18 cellular contexts compared by ENCODE assay signal in the genomic region with DNA sequence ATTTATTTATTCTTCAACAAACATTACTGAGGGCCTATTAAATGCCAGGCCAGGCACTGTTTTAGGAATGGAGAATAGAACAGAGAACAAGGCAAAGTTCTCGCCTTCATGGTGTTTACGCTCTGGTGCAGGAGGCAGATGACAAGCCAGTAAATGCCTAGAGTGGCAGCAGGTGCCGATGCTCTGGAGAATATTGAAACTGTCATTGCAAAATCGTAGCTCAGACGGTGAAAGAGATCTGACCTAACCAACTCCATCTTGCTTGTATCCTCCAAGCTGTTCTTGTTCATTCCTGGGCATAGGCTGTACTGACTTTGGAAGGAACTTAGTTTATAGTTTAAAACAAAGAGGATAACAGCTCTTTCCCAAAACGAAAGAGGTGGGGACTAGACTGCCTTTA. TPM values are rescaled to one million over a fixed set of nuclear protein-coding genes. Genes with fewer than 3 reads are reported as not detected.
DNase-seq lines count a peak whose midpoint lies in the region; ATAC-seq and TF ChIP-seq lines count a peak whose summit lies in the region.
"Had no signal": no experiment of that assay in that cellular context is flagged by ENCODE, and none has a peak within 500 bp of the region (broad histone marks: within the 10 kb centered on the region; RNA-seq: fewer than 3 reads in every experiment).

No MANE protein-coding gene starts in this region.

- no peak for TF ChIP-seq EP300 in gastroesophageal sphincter (IDR thresholded peaks at IDR 0.05)

- CTCF ChIA-PET in Panc1 (lab: Charles Lee), result no interaction called here
- CTCF ChIA-PET in A673 (lab: Charles Lee), result no interaction called here

- DNase-seq in NCI-H2171 treated with DMSO at 0.1 percent for 48 hours (lab: John Stamatoyannopoulos, UW) (peak; percentile 10), NCI-H2171 (lab: John Stamatoyannopoulos, UW) (no peak), Panc1 (ENCODE audit: low read depth, low spot score) (no peak), gastrocnemius medialis (peak in 1 of 2 donors; percentile 40), Ammon's horn (ENCODE audit: low spot score) (no peak), A673 (ENCODE audit: low spot score) (no peak), epidermal melanocyte (ENCODE audit: insufficient read length, low spot score) (no peak)
- DNase-seq: 8988T; CD8-positive, alpha-beta memory T cell; HFFc6; KG1; NCI-H1436; NCI-H2029; NCI-H446 had no signal

- WGBS in gastroesophageal sphincter (ENCODE audit: low coverage in 1 of 2), 2 donors, result 56 to 79% methylated on average over 5 to 6 of the region's 6 CpGs

- ATAC-seq in Panc1, result no peak
- ATAC-seq in gastroesophageal sphincter, result no peak
- ATAC-seq in gastrocnemius medialis, result peak; percentile 76 to 77

- H3K4me3 ChIP-seq in Panc1 (ENCODE audit: low read depth in 2 of 2, low read length in 2 of 2) (no peak overlapping the region), gastroesophageal sphincter (no peak overlapping the region), gastrocnemius medialis (no peak overlapping the region), A673 (ENCODE audit: low read depth, low read length, poor library complexity, severe bottlenecking) (no peak overlapping the region)
- H3K4me3 ChIP-seq: BLaER1 treated with 17β-estradiol and CSF1 and Interleukin-3, amounts not matched to agents 10 nM and 100 nM had no signal

- H3K36me3 ChIP-seq in Panc1 (ENCODE audit: control insufficient read depth, insufficient read depth, low read length), result no peaks in the 10 kb centered on the region
- H3K36me3 ChIP-seq in gastroesophageal sphincter, result no peaks in the 10 kb centered on the region
- no peaks in the 10 kb centered on the region for H3K36me3 ChIP-seq in gastrocnemius medialis
- no peaks in the 10 kb centered on the region for H3K36me3 ChIP-seq in A673 (ENCODE audit: insufficient read depth, low read length, poor library complexity, severe bottlenecking)
- H3K36me3 ChIP-seq: BLaER1 treated with 17β-estradiol and CSF1 and Interleukin-3, amounts not matched to agents 10 nM and 100 nM had no signal

- H3K27ac ChIP-seq in Panc1 (ENCODE audit: low read length), result peak overlapping the region; percentile 60
- H3K27ac ChIP-seq in gastroesophageal sphincter, result peak overlapping the region in 3 of 4 donors; percentile 82 to 87 (median 85)
- H3K27ac ChIP-seq in gastrocnemius medialis, result peak overlapping the region; percentile 75 to 82 (median 80)
- H3K27ac ChIP-seq in A673 (ENCODE audit: low read depth, low read length, poor library complexity, severe bottlenecking), result no peak overlapping the region

- no TSS peak for BruUV-seq in Panc1 (replicated peaks; lab: Mats Ljungman, UMichigan)
- BruUV-seq in A673 (replicated peaks; lab: Mats Ljungman, UMichigan), result no TSS peak

- no peaks in the 10 kb centered on the region for H3K27me3 ChIP-seq in Panc1 (ENCODE audit: control insufficient read depth, insufficient read depth, low read length)
- no peaks in the 10 kb centered on the region for H3K27me3 ChIP-seq in gastroesophageal sphincter
- no peaks in the 10 kb centered on the region for H3K27me3 ChIP-seq in gastrocnemius medialis
- no peaks in the 10 kb centered on the region for H3K27me3 ChIP-seq in A673 (replicated peaks; ENCODE audit: insufficient read depth, low read depth, low read length, poor library complexity)
- H3K27me3 ChIP-seq: BLaER1 treated with 17β-estradiol and CSF1 and Interleukin-3, amounts not matched to agents 10 nM and 100 nM had no signal

- no peak for TF ChIP-seq CTCF in Panc1 (IDR thresholded peaks at IDR 0.05)
- no peak for TF ChIP-seq CTCF in gastroesophageal sphincter (IDR thresholded peaks at IDR 0.05)
- TF ChIP-seq CTCF in gastrocnemius medialis (IDR thresholded peaks at IDR 0.05 in 4 of 5, conservative IDR thresholded peaks at IDR 0.05 in 1 of 5), result no peak
- TF ChIP-seq CTCF in A673 (conservative IDR thresholded peaks at IDR 0.05; ENCODE audit: low read depth, low read length), result no peak

- TF ChIP-seq POLR2A in gastroesophageal sphincter (IDR thresholded peaks at IDR 0.05), result no peak
- TF ChIP-seq POLR2A in gastrocnemius medialis (IDR thresholded peaks at IDR 0.05), result no peak

- H3K9me3 ChIP-seq in Panc1 (ENCODE audit: control insufficient read depth, insufficient read depth, low read depth, low read length), result no peaks in the 10 kb centered on the region
- H3K9me3 ChIP-seq in gastroesophageal sphincter, result no peaks in the 10 kb centered on the region
- no peaks in the 10 kb centered on the region for H3K9me3 ChIP-seq in gastrocnemius medialis
- no peaks in the 10 kb centered on the region for H3K9me3 ChIP-seq in A673 (ENCODE audit: low read depth, low read length, poor library complexity, severe bottlenecking)

- intact Hi-C loops in Panc1 (cut with micrococcal nuclease; ENCODE audit: unreplicated experiment), result no loop called here
- intact Hi-C loops in gastrocnemius medialis (cut with DNase I; ENCODE audit: low total_unique reads), result no loop called here
- intact Hi-C loops in A673 (cut with micrococcal nuclease; ENCODE audit: unreplicated experiment), result no loop called here

- POLR2A ChIA-PET in Panc1 (lab: Charles Lee), result no interaction called here
- POLR2A ChIA-PET in A673 (lab: Charles Lee; ENCODE audit: low non-redundant PET), result no interaction called here

- H3K4me1 ChIP-seq in Panc1 (ENCODE audit: control insufficient read depth, insufficient read depth, low read length), result peaks cover 32% of the 10 kb centered on the region
- H3K4me1 ChIP-seq in gastroesophageal sphincter, result peaks cover 3 to 30% (median 6%) of the 10 kb centered on the region in 3 donors
- peaks cover 10 to 29% of the 10 kb centered on the region in 2 donors for H3K4me1 ChIP-seq in gastrocnemius medialis
- H3K4me1 ChIP-seq in A673 (ENCODE audit: insufficient read depth, low read length, poor library complexity, severe bottlenecking), result peaks cover 7% of the 10 kb centered on the region

- in situ Hi-C loops in Panc1 (cut with HindIII; ENCODE audit: low pct_unique_long_range_greater_than_20kb, low sequenced_read_pairs), result no loop called here
- in situ Hi-C loops in gastrocnemius medialis (cut with MboI; ENCODE audit: low sequenced_read_pairs in 4 of 4), result no loop called here

RNA-seq across cellular contexts. Expression of gene ENO1, which starts 13.5 kb away (rescaled TPM):
- 2,480 TPM for total RNA-seq in Panc1 (2021; ENCODE audit: unreplicated experiment)
- 3,248 TPM for polyA plus RNA-seq in Panc1 (2012; ENCODE audit: insufficient read length)
- 1,000 to 10,000 TPM in 1 of 4 donors, 100 to 1,000 TPM in 3; 453 to 1,066 (median 553) TPM for total RNA-seq in gastroesophageal sphincter
- 100 to 1,000 TPM; 112 to 354 (median 209) TPM for total RNA-seq in gastrocnemius medialis
- total RNA-seq in A673 (2021), result 2,313 and 2,659 TPM in 2 replicates

RNA-seq across cellular contexts. Expression of gene CA6, which starts 53.6 kb away (rescaled TPM):
- total RNA-seq in Panc1 (2021; ENCODE audit: unreplicated experiment) (not detected), gastroesophageal sphincter (not detected), gastrocnemius medialis (not detected), A673 (2021) (not detected in 2 replicates)
- 0.15 TPM for polyA plus RNA-seq in Panc1 (2012; ENCODE audit: insufficient read length)
- total RNA-seq: HFFc6, OCI-LY7, RPMI7951 had no signal

Comparison
In these comparisons a context has a peak if more than half of its experiments do, and no peak if none do; other contexts are left out.
1. ATAC-seq: peak in gastrocnemius medialis (2 of 2); none in Panc1 (single experiment) and gastroesophageal sphincter (single experiment).